15 cellular contexts compared by ENCODE assay signal in the genomic region with DNA sequence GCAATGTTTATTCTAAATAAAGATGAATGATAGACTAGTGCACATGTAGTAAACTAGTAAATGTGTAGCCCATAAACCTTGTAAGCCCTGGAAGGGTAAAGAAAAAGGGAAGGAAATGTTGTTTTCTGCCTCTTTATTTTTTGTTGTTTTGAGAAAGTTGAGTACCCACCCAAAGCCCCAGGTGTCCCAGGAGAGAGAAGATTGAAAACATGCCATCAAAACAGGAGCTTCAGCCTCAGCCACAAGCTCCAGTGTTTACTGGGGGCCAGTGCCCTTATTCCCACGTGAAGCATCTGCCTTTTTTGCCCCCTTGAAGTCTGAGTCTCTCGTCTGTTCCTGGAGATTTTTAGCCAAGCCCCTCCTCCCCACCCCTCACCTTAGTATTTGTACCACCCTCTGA.
"Had no signal": no experiment of that assay in that cellular context is flagged by ENCODE, and none has a peak within 500 bp of the region (broad histone marks: within the 10 kb centered on the region; RNA-seq: fewer than 3 reads in every experiment).

No MANE protein-coding gene starts in this region.

- H3K36me3 ChIP-seq: cardiac muscle cell, colonic mucosa, gastrocnemius medialis, heart right ventricle, left lung, sigmoid colon, tibial artery, vagina had no signal

- ATAC-seq: gastrocnemius medialis, heart right ventricle, left lung had no signal

- H3K27me3 ChIP-seq: cardiac muscle cell, colonic mucosa, gastrocnemius medialis, left lung, sigmoid colon, tibial artery, vagina had no signal

- H3K4me1 ChIP-seq: colonic mucosa, gastrocnemius medialis, tibial artery had no signal

- DNase-seq: activated CD4-positive, alpha-beta T cell treated with anti-CD3 and anti-CD28 coated beads for 1 hour; activated gamma-delta T cell; colonic mucosa; effector CD4-positive, alpha-beta T cell; gastrocnemius medialis; heart right ventricle; left lung; mesenchymal stem cell; sigmoid colon; stimulated activated CD4-positive, alpha-beta T cell treated with anti-CD3 and anti-CD28 coated beads, Interleukin-12 subunit alpha, Interleukin-12 subunit beta, amount 100 ng/mL, for 4 hours; stimulated activated CD4-positive, alpha-beta T cell treated with anti-CD3 and anti-CD28 coated beads, Interleukin-2, amount 100 ng/mL, for 48 hours; stimulated activated CD8-positive, alpha-beta memory T cell treated with anti-CD3 and anti-CD28 coated beads, Interleukin-4, amount 100 ng/mL, for 48 hours; tibial artery had no signal

- H3K9me3 ChIP-seq: colonic mucosa, gastrocnemius medialis, heart right ventricle, left lung, sigmoid colon, tibial artery, vagina had no signal

- H3K4me3 ChIP-seq: cardiac muscle cell, colonic mucosa, gastrocnemius medialis, heart right ventricle, left lung, sigmoid colon, tibial artery, vagina had no signal

- H3K27ac ChIP-seq: cardiac muscle cell, colonic mucosa, gastrocnemius medialis, heart right ventricle, left lung, sigmoid colon, tibial artery, vagina had no signal
